ENCODE assay signal across 2 cellular contexts in genomic region chr5:43034591-43034968, GRCh38.
TF ChIP-seq lines count a peak whose summit lies in the region.

No MANE protein-coding gene starts in this region.

TF ChIP-seq in SK-N-SH, 30 proteins besides CTCF, POLR2A, EP300 and RAD21 (continued from another document):
- TF ChIP-seq USF1 (IDR thresholded peaks at IDR 0.05; ENCODE audit: borderline replicate concordance, low read depth) = no peak
- no peak for TF ChIP-seq TCF12 (IDR thresholded peaks at IDR 0.05)
- TF ChIP-seq NRF1 (IDR thresholded peaks at IDR 0.05; ENCODE audit: low read depth, low read length) = no peak
- TF ChIP-seq JUND (IDR thresholded peaks at IDR 0.05) = no peak
- peak; percentile 53 for TF ChIP-seq GABPA (IDR thresholded peaks at IDR 0.05; ENCODE audit: low read depth)
- TF ChIP-seq RXRA (IDR thresholded peaks at IDR 0.05; ENCODE audit: borderline replicate concordance, low read depth) = no peak
- no peak for TF ChIP-seq MXI1 (IDR thresholded peaks at IDR 0.05; ENCODE audit: low read depth, low read length)
- no peak for TF ChIP-seq FOXM1 (IDR thresholded peaks at IDR 0.05; ENCODE audit: low read depth)
- TF ChIP-seq FOSL2 (IDR thresholded peaks at IDR 0.05; ENCODE audit: borderline replicate concordance, low read depth) = 0 out of 2 replicates have a peak, but pooled peaks have one; percentile 30
- no peak for TF ChIP-seq YY1 (IDR thresholded peaks at IDR 0.05; ENCODE audit: low read depth)
- TF ChIP-seq, protein P1, sequence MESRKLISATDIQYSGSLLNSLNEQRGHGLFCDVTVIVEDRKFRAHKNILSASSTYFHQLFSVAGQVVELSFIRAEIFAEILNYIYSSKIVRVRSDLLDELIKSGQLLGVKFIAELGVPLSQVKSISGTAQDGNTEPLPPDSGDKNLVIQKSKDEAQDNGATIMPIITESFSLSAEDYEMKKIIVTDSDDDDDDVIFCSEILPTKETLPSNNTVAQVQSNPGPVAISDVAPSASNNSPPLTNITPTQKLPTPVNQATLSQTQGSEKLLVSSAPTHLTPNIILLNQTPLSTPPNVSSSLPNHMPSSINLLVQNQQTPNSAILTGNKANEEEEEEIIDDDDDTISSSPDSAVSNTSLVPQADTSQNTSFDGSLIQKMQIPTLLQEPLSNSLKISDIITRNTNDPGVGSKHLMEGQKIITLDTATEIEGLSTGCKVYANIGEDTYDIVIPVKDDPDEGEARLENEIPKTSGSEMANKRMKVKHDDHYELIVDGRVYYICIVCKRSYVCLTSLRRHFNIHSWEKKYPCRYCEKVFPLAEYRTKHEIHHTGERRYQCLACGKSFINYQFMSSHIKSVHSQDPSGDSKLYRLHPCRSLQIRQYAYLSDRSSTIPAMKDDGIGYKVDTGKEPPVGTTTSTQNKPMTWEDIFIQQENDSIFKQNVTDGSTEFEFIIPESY (IDR thresholded peaks at IDR 0.05; ENCODE audit: borderline replicate concordance, low read depth) = no peak
- no peak for TF ChIP-seq RCOR1 (IDR thresholded peaks at IDR 0.05; ENCODE audit: low read length)
- no peak for TF ChIP-seq POLR2AphosphoS5 (IDR thresholded peaks at IDR 0.05; ENCODE audit: low read depth, low read length)
- TF ChIP-seq, protein P2, sequence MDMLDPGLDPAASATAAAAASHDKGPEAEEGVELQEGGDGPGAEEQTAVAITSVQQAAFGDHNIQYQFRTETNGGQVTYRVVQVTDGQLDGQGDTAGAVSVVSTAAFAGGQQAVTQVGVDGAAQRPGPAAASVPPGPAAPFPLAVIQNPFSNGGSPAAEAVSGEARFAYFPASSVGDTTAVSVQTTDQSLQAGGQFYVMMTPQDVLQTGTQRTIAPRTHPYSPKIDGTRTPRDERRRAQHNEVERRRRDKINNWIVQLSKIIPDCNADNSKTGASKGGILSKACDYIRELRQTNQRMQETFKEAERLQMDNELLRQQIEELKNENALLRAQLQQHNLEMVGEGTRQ (IDR thresholded peaks at IDR 0.05; ENCODE audit: borderline replicate concordance, low read depth, low read length) = no peak

TF ChIP-seq in SK-N-SH treated with all-trans-retinoic acid at 6 μM for 48 hours, 23 proteins besides CTCF, POLR2A, EP300 and RAD21 (continued from another document):
- TF ChIP-seq CREB5 (CRISPR knock-in tag; IDR thresholded peaks at IDR 0.05; ENCODE audit: low read depth) (no peak), ESRRG (CRISPR knock-in tag; IDR thresholded peaks at IDR 0.05) (no peak), ZNF8 (CRISPR knock-in tag; IDR thresholded peaks at IDR 0.05) (no peak), RARB (CRISPR knock-in tag; IDR thresholded peaks at IDR 0.05) (no peak), POU6F1 (CRISPR knock-in tag; IDR thresholded peaks at IDR 0.05; ENCODE audit: borderline replicate concordance, low read depth) (no peak), SNAI2 (CRISPR knock-in tag; IDR thresholded peaks at IDR 0.05) (no peak), BACH2 (CRISPR knock-in tag; IDR thresholded peaks at IDR 0.05; ENCODE audit: borderline replicate concordance) (no peak), ZFP30 (CRISPR knock-in tag; IDR thresholded peaks at IDR 0.05) (no peak), TCF4 (CRISPR knock-in tag; IDR thresholded peaks at IDR 0.05; ENCODE audit: borderline replicate concordance) (no peak), TSHZ2 (CRISPR knock-in tag; IDR thresholded peaks at IDR 0.05) (no peak)
- TF ChIP-seq, protein P3, sequence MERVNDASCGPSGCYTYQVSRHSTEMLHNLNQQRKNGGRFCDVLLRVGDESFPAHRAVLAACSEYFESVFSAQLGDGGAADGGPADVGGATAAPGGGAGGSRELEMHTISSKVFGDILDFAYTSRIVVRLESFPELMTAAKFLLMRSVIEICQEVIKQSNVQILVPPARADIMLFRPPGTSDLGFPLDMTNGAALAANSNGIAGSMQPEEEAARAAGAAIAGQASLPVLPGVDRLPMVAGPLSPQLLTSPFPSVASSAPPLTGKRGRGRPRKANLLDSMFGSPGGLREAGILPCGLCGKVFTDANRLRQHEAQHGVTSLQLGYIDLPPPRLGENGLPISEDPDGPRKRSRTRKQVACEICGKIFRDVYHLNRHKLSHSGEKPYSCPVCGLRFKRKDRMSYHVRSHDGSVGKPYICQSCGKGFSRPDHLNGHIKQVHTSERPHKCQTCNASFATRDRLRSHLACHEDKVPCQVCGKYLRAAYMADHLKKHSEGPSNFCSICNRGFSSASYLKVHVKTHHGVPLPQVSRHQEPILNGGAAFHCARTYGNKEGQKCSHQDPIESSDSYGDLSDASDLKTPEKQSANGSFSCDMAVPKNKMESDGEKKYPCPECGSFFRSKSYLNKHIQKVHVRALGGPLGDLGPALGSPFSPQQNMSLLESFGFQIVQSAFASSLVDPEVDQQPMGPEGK (CRISPR knock-in tag; IDR thresholded peaks at IDR 0.05; ENCODE audit: borderline replicate concordance) = no peak
